9 cellular contexts compared by ENCODE assay signal in genomic region chrX:139207655-139208054, GRCh38.
"Had no signal": no experiment of that assay in that cellular context is flagged by ENCODE, and none has a peak within 500 bp of the region (broad histone marks: within the 10 kb centered on the region; RNA-seq: fewer than 3 reads in every experiment).

No MANE protein-coding gene starts in this region.

- H3K27ac ChIP-seq: HL-60, KMS-11 had no signal

- ATAC-seq: HepG2 had no signal

- H3K27ac Mint-ChIP-seq: IgD-negative memory B cell had no signal

- DNase-seq: IMR-90, Karpas-422, KBM-7, KG1 had no signal

- FAIRE-seq: HepG2, HTR-8/SVneo had no signal

- H3K4me2 ChIP-seq: KMS-11 had no signal

- H3K36me3 Mint-ChIP-seq: IgD-negative memory B cell had no signal

- H3K9ac ChIP-seq: KMS-11 had no signal

- H3K9me3 Mint-ChIP-seq: IgD-negative memory B cell had no signal
